ENCODE assay signal across 14 cellular contexts in the genomic region with DNA sequence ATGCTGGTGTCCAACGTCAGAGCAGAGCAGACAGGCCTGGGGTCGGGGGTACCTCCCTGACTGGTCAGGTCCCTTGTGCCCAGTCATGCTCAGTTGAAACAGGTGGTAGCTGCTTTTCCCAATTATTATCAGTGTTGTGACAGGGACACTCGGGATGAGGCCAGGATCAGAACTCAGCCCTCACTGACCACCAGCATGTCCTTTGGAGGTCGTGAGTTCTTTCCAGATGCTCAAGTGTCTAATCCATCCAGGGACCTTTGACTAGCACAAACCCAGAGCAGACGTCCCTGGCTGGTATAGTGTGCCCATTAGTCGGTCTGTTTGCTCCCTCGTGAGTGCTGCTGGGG.
"Had no signal": no experiment of that assay in that cellular context is flagged by ENCODE, and none has a peak within 500 bp of the region (broad histone marks: within the 10 kb centered on the region; RNA-seq: fewer than 3 reads in every experiment).

No MANE protein-coding gene starts in this region.

- H3K27me3 ChIP-seq: cardiac muscle cell, colonic mucosa, esophagus muscularis mucosa, hepatocyte, right atrium auricular region, upper lobe of left lung had no signal

- ATAC-seq: naive thymus-derived CD4-positive, alpha-beta T cell had no signal

- H3K9me3 Mint-ChIP-seq: activated T-helper 2 cell treated with anti-CD3 and anti-CD28 coated beads, Interferon-gamma antibody, Interleukin-2, Interleukin-4, amounts not matched to agents 10 μg/mL and 5 μg/mL and 100 μg/mL, durations not matched to agents 14 hours and 24 hours and 36 hours; naive thymus-derived CD4-positive, alpha-beta T cell had no signal

- H3K9me3 ChIP-seq: colonic mucosa, esophagus muscularis mucosa, right atrium auricular region, upper lobe of left lung had no signal

- H3K27ac ChIP-seq: cardiac muscle cell, colonic mucosa, esophagus muscularis mucosa, hepatocyte, right atrium auricular region, upper lobe of left lung had no signal

- H3K27ac Mint-ChIP-seq: activated T-helper 2 cell treated with anti-CD3 and anti-CD28 coated beads, Interferon-gamma antibody, Interleukin-2, Interleukin-4, amounts not matched to agents 10 μg/mL and 5 μg/mL and 100 μg/mL, durations not matched to agents 14 hours and 24 hours and 36 hours; naive thymus-derived CD4-positive, alpha-beta T cell had no signal

- H3K27me3 Mint-ChIP-seq: naive thymus-derived CD4-positive, alpha-beta T cell had no signal

- H3K4me1 Mint-ChIP-seq: naive thymus-derived CD4-positive, alpha-beta T cell had no signal

- H3K4me3 ChIP-seq: cardiac muscle cell, colonic mucosa, esophagus muscularis mucosa, hepatocyte, right atrium auricular region, upper lobe of left lung had no signal

- H3K4me1 ChIP-seq: colonic mucosa, right atrium auricular region, upper lobe of left lung had no signal

- H3K79me2 ChIP-seq: hepatocyte had no signal

- H2AFZ ChIP-seq: hepatocyte had no signal

- DNase-seq: activated CD4-positive, CD25-positive, alpha-beta regulatory T cell treated with anti-CD3 and anti-CD28 coated beads, Interleukin-2, amount 50 U/mL, for 72 hours; activated naive CD4-positive, alpha-beta T cell treated with anti-CD3 and anti-CD28 coated beads, Interleukin-2, amount 50 U/mL, for 16 hours; activated T-cell treated with anti-CD3 and anti-CD28 coated beads for 4 hours; naive thymus-derived CD4-positive, alpha-beta T cell; stimulated activated CD4-positive, alpha-beta T cell treated with anti-CD3 and anti-CD28 coated beads, Interleukin-4, amount 100 ng/mL, for 24 hours; stimulated activated naive CD4-positive, alpha-beta T cell; T-helper 9 cell had no signal

- H3K4me2 ChIP-seq: hepatocyte had no signal

- H3K4me3 Mint-ChIP-seq: naive thymus-derived CD4-positive, alpha-beta T cell had no signal
